Comparison of ENCODE assay signal across 9 cellular contexts in genomic region chr12:58025431-58025830, GRCh38.
"Had no signal": no experiment of that assay in that cellular context is flagged by ENCODE, and none has a peak within 500 bp of the region (broad histone marks: within the 10 kb centered on the region; RNA-seq: fewer than 3 reads in every experiment).

No MANE protein-coding gene starts in this region.

- H3K4me3 Mint-ChIP-seq: GM23338, H9, HFFc6 had no signal

- H3K27ac ChIP-seq: GM23248 had no signal

- H3K36me3 ChIP-seq: HAP-1 had no signal

- ATAC-seq: GM23338, HCT116 had no signal

- H3K4me3 ChIP-seq: GM23248, GM23338, HAP-1 had no signal

- H3K9ac ChIP-seq: GM23248 had no signal

- H3K4me1 Mint-ChIP-seq: GM23338 had no signal

- DNase-seq: GM23248, GOT3, H7, H9, HCEC 1CT, HFFc6 had no signal

- H3K4me1 ChIP-seq: HAP-1 had no signal

- H3K9me3 ChIP-seq: HAP-1 had no signal

- H3K27ac Mint-ChIP-seq: GM23338, HFFc6 had no signal
